Comparison of ENCODE assay signal across 8 cellular contexts in genomic region chr5:126780165-126780827, GRCh38. TPM values are rescaled to one million over a fixed set of nuclear protein-coding genes. Genes with fewer than 3 reads are reported as not detected.
DNase-seq lines count a peak whose midpoint lies in the region; ATAC-seq and TF ChIP-seq lines count a peak whose summit lies in the region.

No MANE protein-coding gene starts in this region.

- no peak overlapping the region for H3K4me3 ChIP-seq in cardiac muscle cell

- no peak overlapping the region for H3K27ac ChIP-seq in cardiac muscle cell
- H3K27ac ChIP-seq in substantia nigra (ENCODE audit: low read depth, low read length, poor library complexity, severe bottlenecking), result no peak overlapping the region

- H3K9me3 ChIP-seq in cardiac muscle cell (ENCODE audit: low read depth), result no peaks in the 10 kb centered on the region

- H3K27me3 Mint-ChIP-seq in central memory CD8-positive, alpha-beta T cell, result no peaks in the 10 kb centered on the region

- TF ChIP-seq CTCF in cardiac muscle cell (IDR thresholded peaks at IDR 0.05; ENCODE audit: low read depth, low read length), result peak; percentile 65

- intact Hi-C loops in left ventricle myocardium superior (cut with micrococcal nuclease), result loop anchor here (5.0 kb wide), 1 partner anchor 98 kb away; no protein-coding TSS in a partner anchor

- H3K9me3 Mint-ChIP-seq in central memory CD8-positive, alpha-beta T cell, result no peaks in the 10 kb centered on the region

- ATAC-seq in left ventricle myocardium superior (no peak), GM21737 (IDR thresholded peaks at IDR 0.05; ENCODE audit: unreplicated experiment) (no peak)
- no peak for ATAC-seq in central memory CD8-positive, alpha-beta T cell (replicated peaks; ENCODE audit: extremely low read depth, poor library complexity, severe bottlenecking)

- peak overlapping the region; percentile 98 for H3K4me3 Mint-ChIP-seq in central memory CD8-positive, alpha-beta T cell

- peaks cover 23% of the 10 kb centered on the region for H3K4me1 Mint-ChIP-seq in central memory CD8-positive, alpha-beta T cell

- no peaks in the 10 kb centered on the region for H3K36me3 ChIP-seq in cardiac muscle cell

- DNase-seq in cardiac muscle cell (ENCODE audit: low read depth in 1 of 2, low spot score in 1 of 2) (peak; percentile 65 to 84), left ventricle myocardium superior (no peak), NAMALWA (ENCODE audit: low spot score) (peak; percentile 86), T-helper 22 cell (ENCODE audit: low read depth) (peak; percentile 31), lung microvascular endothelial cell (ENCODE audit: low read depth in 2 of 2) (peak; percentile 75 to 78), substantia nigra (lab: John Stamatoyannopoulos, UW) (peak in 27 of 49 donors; percentile 0 to 50 (median 15))
- no peak for DNase-seq in central memory CD8-positive, alpha-beta T cell (ENCODE audit: low spot score in 2 of 2)

- H3K27me3 ChIP-seq in cardiac muscle cell, result no peaks in the 10 kb centered on the region

- peaks cover 22% of the 10 kb centered on the region for H3K36me3 Mint-ChIP-seq in central memory CD8-positive, alpha-beta T cell (ENCODE audit: insufficient read depth)

- no peak overlapping the region for H3K27ac Mint-ChIP-seq in central memory CD8-positive, alpha-beta T cell (ENCODE audit: low read depth)

- H3K4me1 ChIP-seq in cardiac muscle cell (ENCODE audit: low read depth), result peaks cover 5% of the 10 kb centered on the region

RNA-seq across cellular contexts. Expression of gene LMNB1, which starts 3.4 kb away (rescaled TPM):
- 115 and 186 TPM in 2 replicates for total RNA-seq in cardiac muscle cell
- polyA plus RNA-seq in cardiac muscle cell, result 17.9 and 20.7 TPM in 2 replicates
- total RNA-seq in left ventricle myocardium superior, result 2.3 TPM
- 13.3 and 32.0 TPM in 2 replicates for total RNA-seq in lung microvascular endothelial cell

Comparison
In these comparisons a context has a peak if more than half of its experiments do, and no peak if none do; other contexts are left out.
1. DNase-seq: peak in cardiac muscle cell (2 of 2), NAMALWA (single experiment), T-helper 22 cell (single experiment), lung microvascular endothelial cell (2 of 2) and substantia nigra (27 of 49); none in left ventricle myocardium superior (single experiment) and central memory CD8-positive, alpha-beta T cell (0 of 2).